ENCODE assay signal across 26 cellular contexts in genomic region chr5:124626053-124626452, GRCh38.
"Had no signal": no experiment of that assay in that cellular context is flagged by ENCODE, and none has a peak within 500 bp of the region (broad histone marks: within the 10 kb centered on the region; RNA-seq: fewer than 3 reads in every experiment).

No MANE protein-coding gene starts in this region.

- ATAC-seq: naive thymus-derived CD4-positive, alpha-beta T cell; natural killer cell; pancreas; right cardiac atrium; right lobe of liver; stimulated activated effector memory CD8-positive, alpha-beta T cell treated with anti-CD3 and anti-CD28 coated beads, Interleukin-12 subunit alpha, Interleukin-12 subunit beta, amount 100 ng/mL, for 72 hours; stimulated activated naive B cell treated with anti-CD40 and anti-IgM and Interleukin-4, amounts not matched to agents 10 μg/mL and 1 μg/mL and 100 μg/mL, for 72 hours; upper lobe of right lung had no signal

- H3K27me3 ChIP-seq: pancreas, right lobe of liver, sigmoid colon, stomach, testis, tibial artery, transverse colon, upper lobe of right lung, uterus had no signal

- H3K36me3 Mint-ChIP-seq: natural killer cell; stimulated activated effector memory CD8-positive, alpha-beta T cell treated with anti-CD3 and anti-CD28 coated beads, Interleukin-12 subunit alpha, Interleukin-12 subunit beta, amount 100 ng/mL, for 72 hours had no signal

- H3K27ac Mint-ChIP-seq: naive thymus-derived CD4-positive, alpha-beta T cell; natural killer cell; nephron; stimulated activated effector memory CD8-positive, alpha-beta T cell treated with anti-CD3 and anti-CD28 coated beads, Interleukin-12 subunit alpha, Interleukin-12 subunit beta, amount 100 ng/mL, for 72 hours; stimulated activated naive B cell treated with anti-CD40 and anti-IgM and Interleukin-4, amounts not matched to agents 10 μg/mL and 1 μg/mL and 100 μg/mL, for 72 hours; stimulated activated naive CD8-positive, alpha-beta T cell treated with anti-CD3 and anti-CD28 coated beads, Interleukin-15, Interleukin-2, amounts not matched to agents 100 ng/mL and 50 ng/mL, for 24 hours; type B pancreatic cell had no signal

- H3K27ac ChIP-seq: neutrophil, pancreas, prostate gland, right lobe of liver, sigmoid colon, stomach, testis, tibial artery, transverse colon, upper lobe of right lung, uterus had no signal

- H3K4me1 Mint-ChIP-seq: naive thymus-derived CD4-positive, alpha-beta T cell; natural killer cell; stimulated activated effector memory CD8-positive, alpha-beta T cell treated with anti-CD3 and anti-CD28 coated beads, Interleukin-12 subunit alpha, Interleukin-12 subunit beta, amount 100 ng/mL, for 72 hours had no signal

- H3K9me3 ChIP-seq: neutrophil, pancreas, prostate gland, right lobe of liver, sigmoid colon, stomach, testis, tibial artery, transverse colon, upper lobe of right lung, uterus had no signal

- H3K4me3 ChIP-seq: pancreas, prostate gland, right lobe of liver, sigmoid colon, stomach, testis, tibial artery, transverse colon, upper lobe of right lung, uterus had no signal

- H3K4me3 Mint-ChIP-seq: naive thymus-derived CD4-positive, alpha-beta T cell; natural killer cell; nephron; stimulated activated effector memory CD8-positive, alpha-beta T cell treated with anti-CD3 and anti-CD28 coated beads, Interleukin-12 subunit alpha, Interleukin-12 subunit beta, amount 100 ng/mL, for 72 hours; stimulated activated naive B cell treated with anti-CD40 and anti-IgM and Interleukin-4, amounts not matched to agents 10 μg/mL and 1 μg/mL and 100 μg/mL, for 72 hours; stimulated activated naive CD8-positive, alpha-beta T cell treated with anti-CD3 and anti-CD28 coated beads, Interleukin-15, Interleukin-2, amounts not matched to agents 100 ng/mL and 50 ng/mL, for 24 hours; type B pancreatic cell had no signal

- H3K36me3 ChIP-seq: neutrophil, pancreas, prostate gland, right lobe of liver, sigmoid colon, stomach, tibial artery, transverse colon, upper lobe of right lung, uterus had no signal

- FAIRE-seq: pancreas, small intestine had no signal

- H3K4me1 ChIP-seq: pancreas, prostate gland, right lobe of liver, stomach, testis, tibial artery, transverse colon, upper lobe of right lung, uterus had no signal

- H3K27me3 Mint-ChIP-seq: type B pancreatic cell had no signal

- DNase-seq: naive thymus-derived CD4-positive, alpha-beta T cell; natural killer cell; nucleus accumbens; pancreas; right cardiac atrium; right lobe of liver; sigmoid colon; small intestine; stimulated activated CD4-positive, alpha-beta T cell treated with anti-CD3 and anti-CD28 coated beads, Interleukin-15, amount 100 ng/mL, for 24 hours; stimulated activated CD4-positive, alpha-beta T cell treated with anti-CD3 and anti-CD28 coated beads, Interleukin-2, amount 100 ng/mL, for 24 hours; stimulated activated CD4-positive, alpha-beta T cell treated with anti-CD3 and anti-CD28 coated beads, Interleukin-2, amount 100 ng/mL, for 48 hours; stimulated activated CD4-positive, alpha-beta T cell treated with anti-CD3 and anti-CD28 coated beads, Interleukin-4, amount 100 ng/mL, for 24 hours; stimulated activated naive B cell treated with anti-CD40 and anti-IgM and Interleukin-4, amounts not matched to agents 10 μg/mL and 1 μg/mL and 100 μg/mL, for 72 hours; stimulated activated naive CD4-positive, alpha-beta T cell treated with Interleukin-2 at 50 U/mL for 16 hours; stomach; testis; tibial artery; transverse colon; upper lobe of right lung; uterus had no signal

- H3K9me3 Mint-ChIP-seq: natural killer cell; nephron; stimulated activated naive B cell treated with anti-CD40 and anti-IgM and Interleukin-4, amounts not matched to agents 10 μg/mL and 1 μg/mL and 100 μg/mL, for 72 hours; stimulated activated naive CD8-positive, alpha-beta T cell treated with anti-CD3 and anti-CD28 coated beads, Interleukin-15, Interleukin-2, amounts not matched to agents 100 ng/mL and 50 ng/mL, for 24 hours had no signal
